In the genomic region with DNA sequence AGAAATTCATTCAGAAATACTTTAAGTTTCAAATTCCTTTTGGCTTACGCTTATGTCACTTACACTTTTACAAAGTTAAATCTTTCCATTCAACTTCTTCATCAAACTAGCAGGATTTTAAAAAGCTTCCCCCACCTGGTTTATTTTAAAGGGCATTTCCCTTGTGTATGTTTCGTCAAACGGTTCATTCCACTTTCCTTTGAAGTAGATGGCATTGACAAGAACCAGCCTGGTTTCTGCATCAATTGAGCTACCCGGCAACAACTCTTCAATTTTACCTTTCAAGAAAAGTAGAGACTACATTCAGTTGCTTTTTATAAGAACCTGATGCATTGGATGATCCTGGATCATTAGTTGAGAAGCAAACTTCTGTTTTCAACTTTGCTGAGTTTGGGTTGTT, we compare ENCODE assay signal across 21 cellular contexts. TPM values are rescaled to one million over a fixed set of nuclear protein-coding genes. Genes with fewer than 3 reads are reported as not detected.
DNase-seq lines count a peak whose midpoint lies in the region; ATAC-seq and TF ChIP-seq lines count a peak whose summit lies in the region.
"Had no signal": no experiment of that assay in that cellular context is flagged by ENCODE, and none has a peak within 500 bp of the region (broad histone marks: within the 10 kb centered on the region; RNA-seq: fewer than 3 reads in every experiment).

No MANE protein-coding gene starts in this region.

- TF ChIP-seq CTCF in GM23338 (conservative IDR thresholded peaks at IDR 0.05; ENCODE audit: low read depth in 2 of 2) = no peak
- TF ChIP-seq CTCF in HFFc6 (IDR thresholded peaks at IDR 0.05) = no peak

- H3K4me2 ChIP-seq in GM23338 = no peak overlapping the region

- no peaks in the 10 kb centered on the region for H3K27me3 ChIP-seq in GM23338 (ENCODE audit: insufficient read depth)

- H3K9me2 ChIP-seq in GM23338 (ENCODE audit: insufficient read depth) = no peaks in the 10 kb centered on the region

- ATAC-seq in GM23338 = no peak
- no peak for ATAC-seq in naive thymus-derived CD8-positive, alpha-beta T cell
- no peak for ATAC-seq in HG02973 (IDR thresholded peaks at IDR 0.05; ENCODE audit: unreplicated experiment)
- ATAC-seq: right cardiac atrium had no signal

- no peaks in the 10 kb centered on the region for H3K27me3 Mint-ChIP-seq in activated CD4-positive, alpha-beta T cell treated with anti-CD3 and anti-CD28 coated beads, Interleukin-2, amount 10 ng/mL, durations not matched to agents 7 days and 5 days
- H3K27me3 Mint-ChIP-seq in GM23338 (ENCODE audit: insufficient read depth, low read depth, poor library complexity) (no peaks in the 10 kb centered on the region), HFFc6 (ENCODE audit: insufficient read depth) (peaks cover 4% of the 10 kb centered on the region; the same call in 1 of the 2 replicates)
- H3K27me3 Mint-ChIP-seq in activated T-helper 2 cell treated with anti-CD3 and anti-CD28 coated beads, Interferon-gamma antibody, Interleukin-2, Interleukin-4, amounts not matched to agents 10 μg/mL and 5 μg/mL and 100 μg/mL, durations not matched to agents 14 hours and 24 hours and 36 hours (ENCODE audit: low read depth) = no peaks in the 10 kb centered on the region
- H3K27me3 Mint-ChIP-seq in naive thymus-derived CD8-positive, alpha-beta T cell = no peaks in the 10 kb centered on the region

- no peak for DNase-seq in activated CD4-positive, alpha-beta T cell treated with anti-CD3 and anti-CD28 coated beads, Interleukin-2, amount 10 ng/mL, durations not matched to agents 7 days and 5 days
- no peak for DNase-seq in activated CD4-positive, alpha-beta T cell treated with anti-CD3 and anti-CD28 coated beads for 1 hour
- DNase-seq in GM23338 (ENCODE audit: low spot score) (no peak), SIG-M5 (lab: John Stamatoyannopoulos, UW) (no peak), HFFc6 (no peak)
- DNase-seq in activated T-helper 2 cell treated with anti-CD3 and anti-CD28 coated beads, Interferon-gamma antibody, Interleukin-2, Interleukin-4, amounts not matched to agents 10 μg/mL and 5 μg/mL and 100 μg/mL, durations not matched to agents 14 hours and 24 hours and 36 hours (ENCODE audit: low spot score) = no peak
- DNase-seq in naive thymus-derived CD8-positive, alpha-beta T cell = no peak
- DNase-seq: cortex of kidney; glutamatergic neuron; H7; mammary epithelial cell; NCI-H1436; NCI-H510A treated with DMSO at 0.1 percent for 48 hours; NK-92 treated with Interleukin-12 subunit alpha and Interleukin-12 subunit beta, amount 100 ng/mL, for 24 hours; right cardiac atrium; stimulated activated CD4-positive, alpha-beta T cell treated with anti-CD3 and anti-CD28 coated beads, Interleukin-4, amount 100 ng/mL, for 24 hours; T-helper 2 cell had no signal

- CTCF ChIA-PET in activated CD4-positive, alpha-beta T cell treated with anti-CD3 and anti-CD28 coated beads, Interleukin-2, amount 10 ng/mL, durations not matched to agents 7 days and 5 days (lab: Charles Lee) = interaction anchor here (1.0 kb wide), 1 partner anchor 43 kb away, joined by 3 read pairs; no protein-coding TSS in a partner anchor

- H4K20me1 ChIP-seq in GM23338 (replicated peaks; ENCODE audit: insufficient read depth) = no peaks in the 10 kb centered on the region

- H3K79me2 ChIP-seq in GM23338 (replicated peaks; ENCODE audit: insufficient read depth) = peaks cover 4% of the 10 kb centered on the region

- peaks cover 12% of the 10 kb centered on the region; the same call in 1 of the 2 replicates for H3F3A ChIP-seq in GM23338 (replicated peaks; ENCODE audit: low read depth)

- no peaks in the 10 kb centered on the region for H3K9me3 Mint-ChIP-seq in activated CD4-positive, alpha-beta T cell treated with anti-CD3 and anti-CD28 coated beads, Interleukin-2, amount 10 ng/mL, durations not matched to agents 7 days and 5 days
- no peaks in the 10 kb centered on the region; the same call in 2 of the 3 replicates for H3K9me3 Mint-ChIP-seq in GM23338
- H3K9me3 Mint-ChIP-seq in activated T-helper 2 cell treated with anti-CD3 and anti-CD28 coated beads, Interferon-gamma antibody, Interleukin-2, Interleukin-4, amounts not matched to agents 10 μg/mL and 5 μg/mL and 100 μg/mL, durations not matched to agents 14 hours and 24 hours and 36 hours = no peaks in the 10 kb centered on the region
- no peaks in the 10 kb centered on the region for H3K9me3 Mint-ChIP-seq in naive thymus-derived CD8-positive, alpha-beta T cell
- H3K9me3 Mint-ChIP-seq in HFFc6 = no peaks in the 10 kb centered on the region
- H3K9me3 Mint-ChIP-seq: type B pancreatic cell had no signal

- peak overlapping the region; percentile 13 for H3K27ac Mint-ChIP-seq in activated CD4-positive, alpha-beta T cell treated with anti-CD3 and anti-CD28 coated beads, Interleukin-2, amount 10 ng/mL, durations not matched to agents 7 days and 5 days
- no peak overlapping the region for H3K27ac Mint-ChIP-seq in GM23338
- peak overlapping the region; percentile 18 for H3K27ac Mint-ChIP-seq in activated T-helper 2 cell treated with anti-CD3 and anti-CD28 coated beads, Interferon-gamma antibody, Interleukin-2, Interleukin-4, amounts not matched to agents 10 μg/mL and 5 μg/mL and 100 μg/mL, durations not matched to agents 14 hours and 24 hours and 36 hours
- peak overlapping the region; percentile 72 to 98 (median 86) for H3K27ac Mint-ChIP-seq in naive thymus-derived CD8-positive, alpha-beta T cell
- H3K27ac Mint-ChIP-seq in HFFc6 = no peak overlapping the region
- H3K27ac Mint-ChIP-seq: type B pancreatic cell had no signal

- peaks cover 79% of the 10 kb centered on the region for H3K36me3 Mint-ChIP-seq in activated CD4-positive, alpha-beta T cell treated with anti-CD3 and anti-CD28 coated beads, Interleukin-2, amount 10 ng/mL, durations not matched to agents 7 days and 5 days (ENCODE audit: low read depth)
- H3K36me3 Mint-ChIP-seq in GM23338 (ENCODE audit: low read depth) (peaks cover 59% of the 10 kb centered on the region), HFFc6 (ENCODE audit: low read depth) (no peaks in the 10 kb centered on the region)
- peaks cover 89% of the 10 kb centered on the region for H3K36me3 Mint-ChIP-seq in activated T-helper 2 cell treated with anti-CD3 and anti-CD28 coated beads, Interferon-gamma antibody, Interleukin-2, Interleukin-4, amounts not matched to agents 10 μg/mL and 5 μg/mL and 100 μg/mL, durations not matched to agents 14 hours and 24 hours and 36 hours (ENCODE audit: low read depth)
- peaks cover 29 to 89% (median 39%) of the 10 kb centered on the region in 3 donors for H3K36me3 Mint-ChIP-seq in naive thymus-derived CD8-positive, alpha-beta T cell
- H3K36me3 Mint-ChIP-seq: type B pancreatic cell had no signal

- no peak overlapping the region for H2AFZ ChIP-seq in GM23338

- POLR2A ChIA-PET in activated CD4-positive, alpha-beta T cell treated with anti-CD3 and anti-CD28 coated beads, Interleukin-2, amount 10 ng/mL, durations not matched to agents 7 days and 5 days (lab: Charles Lee) = interaction anchor here (0.6 kb wide), 1 partner anchor 9 kb away, joined by 9 read pairs; no protein-coding TSS in a partner anchor
- POLR2A ChIA-PET in naive thymus-derived CD8-positive, alpha-beta T cell (lab: Charles Lee) = interaction anchor here (1.0 to 2.5 kb wide), 5 partner anchors 17 to 52 kb away, joined by 3 to 12 read pairs (median 3); a partner anchor contains a TSS

- H3K4me1 Mint-ChIP-seq in activated CD4-positive, alpha-beta T cell treated with anti-CD3 and anti-CD28 coated beads, Interleukin-2, amount 10 ng/mL, durations not matched to agents 7 days and 5 days = peaks cover 64% of the 10 kb centered on the region
- H3K4me1 Mint-ChIP-seq in GM23338 = peaks cover 2% of the 10 kb centered on the region
- H3K4me1 Mint-ChIP-seq in activated T-helper 2 cell treated with anti-CD3 and anti-CD28 coated beads, Interferon-gamma antibody, Interleukin-2, Interleukin-4, amounts not matched to agents 10 μg/mL and 5 μg/mL and 100 μg/mL, durations not matched to agents 14 hours and 24 hours and 36 hours (ENCODE audit: low read depth) = peaks cover 37% of the 10 kb centered on the region
- H3K4me1 Mint-ChIP-seq in naive thymus-derived CD8-positive, alpha-beta T cell = peaks cover 34 to 70% (median 67%) of the 10 kb centered on the region in 4 donors
- H3K4me1 Mint-ChIP-seq in HFFc6 (ENCODE audit: low read depth) = no peaks in the 10 kb centered on the region

- no peak overlapping the region for H3K4me3 ChIP-seq in GM23338

- no peaks in the 10 kb centered on the region for H3K4me1 ChIP-seq in GM23338 (ENCODE audit: insufficient read depth)

- H3K27ac ChIP-seq in GM23338 (ENCODE audit: low read depth) = peak overlapping the region; percentile 39
- H3K27ac ChIP-seq: VCaP had no signal

- peaks cover 36% of the 10 kb centered on the region for H3K36me3 ChIP-seq in GM23338 (ENCODE audit: insufficient read depth)

- H3K4me3 Mint-ChIP-seq in activated CD4-positive, alpha-beta T cell treated with anti-CD3 and anti-CD28 coated beads, Interleukin-2, amount 10 ng/mL, durations not matched to agents 7 days and 5 days = no peak overlapping the region
- H3K4me3 Mint-ChIP-seq in GM23338 (no peak overlapping the region), HFFc6 (no peak overlapping the region)
- no peak overlapping the region for H3K4me3 Mint-ChIP-seq in activated T-helper 2 cell treated with anti-CD3 and anti-CD28 coated beads, Interferon-gamma antibody, Interleukin-2, Interleukin-4, amounts not matched to agents 10 μg/mL and 5 μg/mL and 100 μg/mL, durations not matched to agents 14 hours and 24 hours and 36 hours (ENCODE audit: low read depth)
- peak overlapping the region in 4 of 10 donors; percentile 14 to 45 (median 35) for H3K4me3 Mint-ChIP-seq in naive thymus-derived CD8-positive, alpha-beta T cell
- H3K4me3 Mint-ChIP-seq: type B pancreatic cell had no signal

- intact Hi-C loops in activated T-helper 2 cell treated with anti-CD3 and anti-CD28 coated beads, Interferon-gamma antibody, Interleukin-2, Interleukin-4, amounts not matched to agents 10 μg/mL and 5 μg/mL and 100 μg/mL, durations not matched to agents 14 hours and 24 hours and 36 hours (cut with micrococcal nuclease) = no loop called here

RNA-seq across cellular contexts. Expression of a gene that starts 9.8 kb away (rescaled TPM):
- total RNA-seq in activated CD4-positive, alpha-beta T cell treated with anti-CD3 and anti-CD28 coated beads, Interleukin-2, amount 10 ng/mL, durations not matched to agents 7 days and 5 days = 10 to 100 TPM; 40.2 to 49.4 TPM
- 65.0 and 71.3 TPM in 2 replicates for total RNA-seq in GM23338 (2014; rRNA removed; shearing (Covaris generic))
- polyA plus RNA-seq in GM23338 (2016; fragmentation: Nextera tagmentation; extraction: Ambion mirVana) = 46.6 and 47.4 TPM in 2 replicates
- total RNA-seq in activated T-helper 2 cell treated with anti-CD3 and anti-CD28 coated beads, Interferon-gamma antibody, Interleukin-2, Interleukin-4, amounts not matched to agents 10 μg/mL and 5 μg/mL and 100 μg/mL, durations not matched to agents 14 hours and 24 hours and 36 hours = 120 and 123 TPM in 2 replicates
- total RNA-seq in naive thymus-derived CD8-positive, alpha-beta T cell = 10 to 100 TPM; 56.6 to 57.1 TPM
- 10 to 100 TPM; 29.9 to 37.2 (median 35.0) TPM for polyA plus RNA-seq in naive thymus-derived CD8-positive, alpha-beta T cell
- 1 to 10 TPM in 3 of 6 experiments, under 1 TPM in 3; 0.73 to 1.4 (median 1.1) TPM for total RNA-seq in HFFc6 (2021; fragmentation: NEBNext Ultra II Directional; extraction: Animal tissue kit (Norgen Biotek cat#: 25700))
- total RNA-seq: SK-MEL-5 had no signal

RNA-seq across cellular contexts. Expression of a gene that starts 51.6 kb away (rescaled TPM):
- 10 to 100 TPM; 62.8 to 72.8 TPM for total RNA-seq in activated CD4-positive, alpha-beta T cell treated with anti-CD3 and anti-CD28 coated beads, Interleukin-2, amount 10 ng/mL, durations not matched to agents 7 days and 5 days
- total RNA-seq in GM23338 (2014; rRNA removed; shearing (Covaris generic)) = 5.6 and 8.4 TPM in 2 replicates
- polyA plus RNA-seq in GM23338 (2016; fragmentation: Nextera tagmentation; extraction: Ambion mirVana) = 6.5 and 7.2 TPM in 2 replicates
- 102 and 103 TPM in 2 replicates for total RNA-seq in activated T-helper 2 cell treated with anti-CD3 and anti-CD28 coated beads, Interferon-gamma antibody, Interleukin-2, Interleukin-4, amounts not matched to agents 10 μg/mL and 5 μg/mL and 100 μg/mL, durations not matched to agents 14 hours and 24 hours and 36 hours
- 10 to 100 TPM; 65.3 to 67.1 TPM for total RNA-seq in naive thymus-derived CD8-positive, alpha-beta T cell
- polyA plus RNA-seq in naive thymus-derived CD8-positive, alpha-beta T cell = 100 to 1,000 TPM; 121 to 130 (median 123) TPM
- 10 to 100 TPM; 21.1 to 39.2 (median 29.3) TPM for total RNA-seq in HFFc6 (2021; fragmentation: NEBNext Ultra II Directional; extraction: Animal tissue kit (Norgen Biotek cat#: 25700))

Comparison
In these comparisons a context has a peak if more than half of its experiments do, and no peak if none do; other contexts are left out.
1. H3K27ac Mint-ChIP-seq: peak in activated CD4-positive, alpha-beta T cell treated with anti-CD3 and anti-CD28 coated beads, Interleukin-2, amount 10 ng/mL, durations not matched to agents 7 days and 5 days (single experiment), activated T-helper 2 cell treated with anti-CD3 and anti-CD28 coated beads, Interferon-gamma antibody, Interleukin-2, Interleukin-4, amounts not matched to agents 10 μg/mL and 5 μg/mL and 100 μg/mL, durations not matched to agents 14 hours and 24 hours and 36 hours (single experiment) and naive thymus-derived CD8-positive, alpha-beta T cell (10 of 10); none in GM23338 (single experiment) and HFFc6 (single experiment).
2. RNA of a gene that starts 9.8 kb away (total RNA-seq): 120 to 123 TPM in activated T-helper 2 cell treated with anti-CD3 and anti-CD28 coated beads, Interferon-gamma antibody, Interleukin-2, Interleukin-4, amounts not matched to agents 10 μg/mL and 5 μg/mL and 100 μg/mL, durations not matched to agents 14 hours and 24 hours and 36 hours, 65.0 to 71.3 TPM in GM23338, 56.6 to 57.1 TPM in naive thymus-derived CD8-positive, alpha-beta T cell and 40.2 to 49.4 TPM in activated CD4-positive, alpha-beta T cell treated with anti-CD3 and anti-CD28 coated beads, Interleukin-2, amount 10 ng/mL, durations not matched to agents 7 days and 5 days; 0.73 to 1.4 TPM in HFFc6; every median in the first group is over 10 times any median in the second.